18 cellular contexts compared by ENCODE assay signal in genomic region chr18:44687421-44687820, GRCh38.
"Had no signal": no experiment of that assay in that cellular context is flagged by ENCODE, and none has a peak within 500 bp of the region (broad histone marks: within the 10 kb centered on the region; RNA-seq: fewer than 3 reads in every experiment).

No MANE protein-coding gene starts in this region.

- H3K4me1 Mint-ChIP-seq: activated CD4-positive, alpha-beta T cell treated with anti-CD3 and anti-CD28 coated beads for 36 hours; T-helper 17 cell had no signal

- H3K27me3 ChIP-seq: body of pancreas, foreskin keratinocyte, sigmoid colon, thyroid gland had no signal

- H3K27ac ChIP-seq: body of pancreas, coronary artery, foreskin keratinocyte, sigmoid colon, spleen, thyroid gland had no signal

- H3K36me3 ChIP-seq: sigmoid colon, spleen, thyroid gland had no signal

- ATAC-seq: activated CD4-positive, alpha-beta T cell treated with anti-CD3 and anti-CD28 coated beads for 36 hours; activated T-cell treated with anti-CD3 and anti-CD28 coated beads, Interleukin-2, amount 50 U/mL, for 4 hours; body of pancreas; esophagus mucosa; foreskin keratinocyte; T-helper 17 cell had no signal

- H3K4me3 Mint-ChIP-seq: activated CD4-positive, alpha-beta memory T cell treated with anti-CD3 and anti-CD28 coated beads, Interleukin-2, amount 10 ng/mL, durations not matched to agents 7 days and 5 days; activated CD4-positive, alpha-beta T cell treated with anti-CD3 and anti-CD28 coated beads for 36 hours; activated T-cell treated with anti-CD3 and anti-CD28 coated beads, Interleukin-2, amount 50 U/mL, for 4 hours; immature natural killer cell; neural crest cell; T-helper 17 cell had no signal

- H3K9me3 ChIP-seq: body of pancreas, sigmoid colon, spleen, thyroid gland had no signal

- H3K27ac Mint-ChIP-seq: activated CD4-positive, alpha-beta memory T cell treated with anti-CD3 and anti-CD28 coated beads, Interleukin-2, amount 10 ng/mL, durations not matched to agents 7 days and 5 days; activated CD4-positive, alpha-beta T cell treated with anti-CD3 and anti-CD28 coated beads for 36 hours; T-helper 17 cell had no signal

- H3K9me3 Mint-ChIP-seq: activated T-cell treated with anti-CD3 and anti-CD28 coated beads, Interleukin-2, amount 50 U/mL, for 4 hours; immature natural killer cell had no signal

- DNase-seq: activated CD4-positive, alpha-beta memory T cell treated with anti-CD3 and anti-CD28 coated beads, Interleukin-2, amount 10 ng/mL, durations not matched to agents 7 days and 5 days; activated CD4-positive, alpha-beta T cell treated with anti-CD3 and anti-CD28 coated beads for 36 hours; activated effector memory CD4-positive, alpha-beta T cell treated with Interleukin-2 at 50 U/mL for 16 hours; activated naive CD4-positive, alpha-beta T cell treated with anti-CD3 and anti-CD28 coated beads, Interleukin-2, amount 50 U/mL, for 16 hours; activated T-cell treated with anti-CD3 and anti-CD28 coated beads, Interleukin-2, amount 50 U/mL, for 4 hours; amygdala; body of pancreas; central memory CD4-positive, alpha-beta T cell; foreskin keratinocyte; head of caudate nucleus; immature natural killer cell; sigmoid colon; spleen; T-helper 17 cell; thyroid gland had no signal

- H3K4me3 ChIP-seq: body of pancreas, coronary artery, sigmoid colon, spleen, thyroid gland had no signal
